In the genomic region with DNA sequence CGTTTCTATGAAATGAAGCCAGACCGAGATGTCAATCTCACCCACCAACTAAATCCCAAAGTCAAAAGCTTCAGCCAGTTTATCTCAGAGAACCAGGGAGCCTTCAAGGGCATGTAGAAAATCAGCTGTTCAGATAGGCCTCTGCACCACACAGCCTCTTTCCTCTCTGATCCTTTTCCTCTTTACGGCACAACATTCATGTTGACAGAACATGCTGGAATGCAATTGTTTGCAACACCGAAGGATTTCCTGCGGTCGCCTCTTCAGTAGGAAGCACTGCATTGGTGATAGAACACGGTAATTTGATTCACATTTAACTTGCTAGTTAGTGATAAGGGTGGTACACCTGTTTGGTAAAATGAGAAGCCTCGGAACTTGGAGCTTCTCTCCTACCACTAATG, we compare ENCODE assay signal across 15 cellular contexts.
"Had no signal": no experiment of that assay in that cellular context is flagged by ENCODE, and none has a peak within 500 bp of the region (broad histone marks: within the 10 kb centered on the region; RNA-seq: fewer than 3 reads in every experiment).

No MANE protein-coding gene starts in this region.

- H3K4me3 ChIP-seq: colonic mucosa, SK-N-MC had no signal

- DNase-seq: activated CD4-positive, alpha-beta T cell treated with anti-CD3 and anti-CD28 coated beads, Interleukin-2, amount 50 U/mL, for 4 hours; activated gamma-delta T cell treated with Interleukin-2 at 50 U/mL for 16 hours; activated naive CD8-positive, alpha-beta T cell treated with anti-CD3 and anti-CD28 coated beads for 36 hours; activated T-cell treated with anti-CD3 and anti-CD28 coated beads, Interleukin-2, amount 50 U/mL, for 4 hours; aorta; colonic mucosa; effector CD8-positive, alpha-beta T cell; glutamatergic neuron; immature natural killer cell; stimulated activated CD4-positive, alpha-beta T cell treated with anti-CD3 and anti-CD28 coated beads, Interleukin-12 subunit alpha, Interleukin-12 subunit beta, amount 100 ng/mL, for 4 hours; stimulated activated naive CD4-positive, alpha-beta T cell treated with Interleukin-2 at 50 U/mL for 16 hours had no signal

- H3K36me3 Mint-ChIP-seq: activated naive CD8-positive, alpha-beta T cell treated with anti-CD3 and anti-CD28 coated beads for 36 hours; immature natural killer cell; type B pancreatic cell had no signal

- H3K9me3 Mint-ChIP-seq: activated naive CD8-positive, alpha-beta T cell treated with anti-CD3 and anti-CD28 coated beads for 36 hours; activated T-cell treated with anti-CD3 and anti-CD28 coated beads, Interleukin-2, amount 50 U/mL, for 4 hours; immature natural killer cell; type B pancreatic cell had no signal

- H3K27ac Mint-ChIP-seq: activated naive CD8-positive, alpha-beta T cell treated with anti-CD3 and anti-CD28 coated beads for 36 hours; immature natural killer cell; type B pancreatic cell had no signal

- ATAC-seq: activated CD4-positive, CD25-positive, alpha-beta regulatory T cell treated with anti-CD3 and anti-CD28 coated beads, Interleukin-2, amount 50 U/mL, for 24 hours; activated T-cell treated with anti-CD3 and anti-CD28 coated beads, Interleukin-2, amount 50 U/mL, for 4 hours; sciatic nerve had no signal

- H3K4me1 ChIP-seq: colonic mucosa had no signal

- H3K27me3 ChIP-seq: colonic mucosa had no signal

- H3K36me3 ChIP-seq: colonic mucosa had no signal

- H3K9me3 ChIP-seq: colonic mucosa had no signal

- H3K4me3 Mint-ChIP-seq: activated naive CD8-positive, alpha-beta T cell treated with anti-CD3 and anti-CD28 coated beads for 36 hours; activated T-cell treated with anti-CD3 and anti-CD28 coated beads, Interleukin-2, amount 50 U/mL, for 4 hours; immature natural killer cell; type B pancreatic cell had no signal

- H3K27ac ChIP-seq: colonic mucosa, SK-N-MC had no signal
